ENCODE assay signal across 19 cellular contexts in the genomic region with DNA sequence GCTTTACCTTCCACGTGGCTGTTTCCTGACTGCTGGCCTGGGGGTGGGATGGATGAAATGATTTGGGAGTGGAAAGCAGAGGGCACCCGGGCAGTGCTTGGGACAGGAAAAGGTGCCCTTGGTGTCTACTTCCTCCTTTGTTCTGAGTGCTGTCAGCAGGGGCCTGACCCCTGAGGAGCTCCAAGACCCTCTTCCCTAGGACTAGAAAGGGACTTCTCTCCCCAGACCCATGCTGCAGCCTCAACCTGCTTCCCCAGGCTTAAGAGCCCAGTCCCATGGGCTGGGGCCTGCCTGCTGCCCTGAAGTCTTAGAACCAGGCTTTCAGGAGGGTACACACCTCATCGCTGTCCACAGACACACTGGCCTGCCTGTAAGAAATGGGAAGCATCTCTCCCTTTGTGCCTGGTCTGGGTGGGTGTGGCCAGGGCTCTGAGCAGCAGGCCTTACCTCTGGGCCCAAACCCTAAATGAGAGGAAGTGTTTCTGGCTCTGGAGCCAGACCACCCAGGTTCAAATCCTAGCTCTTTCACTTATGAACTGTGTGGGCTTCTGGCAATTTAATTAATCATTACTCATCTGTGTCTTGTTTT. TPM values are rescaled to one million over a fixed set of nuclear protein-coding genes. Genes with fewer than 3 reads are reported as not detected.
"Had no signal": no experiment of that assay in that cellular context is flagged by ENCODE, and none has a peak within 500 bp of the region (broad histone marks: within the 10 kb centered on the region; RNA-seq: fewer than 3 reads in every experiment).

No MANE protein-coding gene starts in this region.

- H3K9me3 ChIP-seq: pancreas, prostate gland, testis had no signal

- H3K27me3 ChIP-seq: pancreas, right lobe of liver, testis, tibial nerve, uterus had no signal

- DNase-seq: erythroblast; foreskin keratinocyte; left colon; mesendoderm; naive thymus-derived CD4-positive, alpha-beta T cell; nephron progenitor cell; pancreas; right lobe of liver; stimulated activated CD4-positive, alpha-beta T cell treated with anti-CD3 and anti-CD28 coated beads, Interleukin-4, amount 100 ng/mL, for 24 hours; stimulated activated naive B cell treated with anti-CD40 and anti-IgM and Interleukin-4, amounts not matched to agents 10 μg/mL and 1 μg/mL and 100 μg/mL, for 72 hours; stimulated activated naive CD8-positive, alpha-beta T cell treated with anti-CD3 and anti-CD28 coated beads, Interleukin-15, amount 100 ng/mL, for 72 hours; testis; uterus had no signal

- H3K36me3 ChIP-seq: pancreas, prostate gland, right lobe of liver, tibial nerve, uterus had no signal

- H3K27ac ChIP-seq: foreskin keratinocyte, hepatocyte, pancreas, prostate gland, right lobe of liver, testis, tibial nerve, uterus had no signal

- H3K36me3 Mint-ChIP-seq: stimulated activated naive B cell treated with anti-CD40 and anti-IgM and Interleukin-4, amounts not matched to agents 10 μg/mL and 1 μg/mL and 100 μg/mL, for 72 hours had no signal

- H3K27me3 Mint-ChIP-seq: stimulated activated naive CD8-positive, alpha-beta T cell treated with anti-CD3 and anti-CD28 coated beads, Interleukin-15, amount 100 ng/mL, for 72 hours had no signal

- ATAC-seq: foreskin keratinocyte; left colon; naive thymus-derived CD4-positive, alpha-beta T cell; pancreas; stimulated activated naive B cell treated with anti-CD40 and anti-IgM and Interleukin-4, amounts not matched to agents 10 μg/mL and 1 μg/mL and 100 μg/mL, for 72 hours; stimulated activated naive CD8-positive, alpha-beta T cell treated with anti-CD3 and anti-CD28 coated beads, Interleukin-15, amount 100 ng/mL, for 72 hours had no signal

- H3K4me1 ChIP-seq: foreskin keratinocyte, pancreas, prostate gland, right lobe of liver, tibial nerve, uterus had no signal

- H3K4me3 ChIP-seq: hepatocyte, pancreas, prostate gland, right lobe of liver, testis, tibial nerve, uterus had no signal

- H3K79me2 ChIP-seq: hepatocyte had no signal

- H3K4me1 Mint-ChIP-seq: naive thymus-derived CD4-positive, alpha-beta T cell; stimulated activated naive B cell treated with anti-CD40 and anti-IgM and Interleukin-4, amounts not matched to agents 10 μg/mL and 1 μg/mL and 100 μg/mL, for 72 hours; stimulated activated naive CD8-positive, alpha-beta T cell treated with anti-CD3 and anti-CD28 coated beads, Interleukin-15, amount 100 ng/mL, for 72 hours had no signal

- H3K4me2 ChIP-seq: hepatocyte had no signal

- H3K4me3 Mint-ChIP-seq: naive thymus-derived CD4-positive, alpha-beta T cell; nephron progenitor cell; stimulated activated naive B cell treated with anti-CD40 and anti-IgM and Interleukin-4, amounts not matched to agents 10 μg/mL and 1 μg/mL and 100 μg/mL, for 72 hours; stimulated activated naive CD8-positive, alpha-beta T cell treated with anti-CD3 and anti-CD28 coated beads, Interleukin-15, amount 100 ng/mL, for 72 hours had no signal

- FAIRE-seq: endothelial cell of umbilical vein, pancreas had no signal

- H3K27ac Mint-ChIP-seq: nephron progenitor cell; stimulated activated naive B cell treated with anti-CD40 and anti-IgM and Interleukin-4, amounts not matched to agents 10 μg/mL and 1 μg/mL and 100 μg/mL, for 72 hours; stimulated activated naive CD8-positive, alpha-beta T cell treated with anti-CD3 and anti-CD28 coated beads, Interleukin-15, amount 100 ng/mL, for 72 hours had no signal

- H2AFZ ChIP-seq: hepatocyte had no signal

RNA-seq across cellular contexts. Expression of gene CDH23, which starts 12.9 kb away (rescaled TPM):
- total RNA-seq: endothelial cell of umbilical vein, lung microvascular endothelial cell, renal cortical epithelial cell had no signal
- polyA plus RNA-seq: endothelial cell of umbilical vein, foreskin keratinocyte had no signal
